In the genomic region with DNA sequence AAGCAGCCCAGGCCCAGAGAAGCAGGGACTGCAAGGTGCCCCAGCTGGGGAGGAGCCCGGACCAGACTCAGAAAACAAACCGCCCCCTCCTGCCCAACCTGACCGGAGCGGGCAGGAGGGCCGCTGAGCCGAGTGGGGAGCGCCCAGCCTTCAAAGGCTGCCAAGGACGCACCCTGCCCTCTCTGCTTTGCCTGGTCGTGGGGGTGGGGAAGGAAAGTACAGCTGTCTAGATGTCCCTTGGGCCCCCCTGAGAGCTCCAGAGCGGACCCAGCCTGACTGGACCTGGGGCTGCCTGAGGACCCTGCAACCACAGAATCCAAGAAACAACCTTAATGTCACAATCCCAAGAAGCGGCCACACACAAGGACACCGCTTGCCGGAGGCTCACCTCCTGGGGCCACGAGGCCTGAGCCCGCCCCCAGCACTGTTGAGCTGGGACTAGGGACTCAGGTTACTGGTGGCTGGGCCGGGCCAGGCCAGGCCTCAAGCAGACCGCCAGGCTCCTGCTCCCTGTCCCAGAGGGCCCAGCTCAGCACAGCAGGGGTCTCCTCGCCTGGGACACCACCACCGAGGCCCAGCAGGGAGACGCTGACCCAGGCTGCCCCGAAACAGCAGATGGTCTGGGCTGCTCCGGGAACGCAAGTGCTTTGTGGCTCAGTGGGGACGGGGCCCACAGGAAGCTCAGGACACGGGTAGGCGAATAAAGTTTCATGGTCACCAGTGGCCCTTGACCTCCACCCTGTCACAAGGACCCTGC, we compare ENCODE assay signal across 8 cellular contexts. TPM values are rescaled to one million over a fixed set of nuclear protein-coding genes. Genes with fewer than 3 reads are reported as not detected.
DNase-seq lines count a peak whose midpoint lies in the region; ATAC-seq and TF ChIP-seq lines count a peak whose summit lies in the region.

No MANE protein-coding gene starts in this region.

- H3K4me1 ChIP-seq in OCI-LY3 (ENCODE audit: low read length): peaks cover 12% of the 10 kb centered on the region

- no peaks in the 10 kb centered on the region for H3K9me3 Mint-ChIP-seq in endothelial cell (ENCODE audit: unreplicated experiment)
- no peaks in the 10 kb centered on the region for H3K9me3 Mint-ChIP-seq in nephron

- H3K27me3 Mint-ChIP-seq in endothelial cell (ENCODE audit: unreplicated experiment): peaks cover 17% of the 10 kb centered on the region
- H3K27me3 Mint-ChIP-seq in nephron (ENCODE audit: low read depth): peaks cover 9% of the 10 kb centered on the region

- no peak overlapping the region for H2AFZ ChIP-seq in OCI-LY3 (ENCODE audit: low read depth, low read length)

- peaks cover 4% of the 10 kb centered on the region for H3K4me1 Mint-ChIP-seq in endothelial cell (ENCODE audit: unreplicated experiment)
- peaks cover 17% of the 10 kb centered on the region for H3K4me1 Mint-ChIP-seq in nephron

- H3K27me3 ChIP-seq in OCI-LY3 (ENCODE audit: low read depth, low read length): no peaks in the 10 kb centered on the region

- peak overlapping the region; percentile 82 for H3K9ac ChIP-seq in OCI-LY3 (ENCODE audit: low read length)

- peaks cover 6% of the 10 kb centered on the region for H3K36me3 Mint-ChIP-seq in endothelial cell (ENCODE audit: low read depth, unreplicated experiment)
- H3K36me3 Mint-ChIP-seq in nephron (ENCODE audit: low read depth): peaks cover 7% of the 10 kb centered on the region

- no peak for TF ChIP-seq CTCF in OCI-LY3 (IDR thresholded peaks at IDR 0.05; ENCODE audit: low read depth, low read length)
- no peak for TF ChIP-seq CTCF in endothelial cell (IDR thresholded peaks at IDR 0.05; ENCODE audit: unreplicated experiment)
- no peak for TF ChIP-seq CTCF in nephron (IDR thresholded peaks at IDR 0.05; ENCODE audit: unreplicated experiment in 3 of 3)

- H3K79me2 ChIP-seq in OCI-LY3 (ENCODE audit: low read length): peaks cover 56% of the 10 kb centered on the region

- no peaks in the 10 kb centered on the region for H3K36me3 ChIP-seq in OCI-LY3 (replicated peaks; ENCODE audit: low read depth, low read length)

- H3K4me3 ChIP-seq in OCI-LY3 (ENCODE audit: low read length): peak overlapping the region; percentile 90

- no peak overlapping the region for H3K27ac ChIP-seq in OCI-LY3 (ENCODE audit: low read length)

- peak overlapping the region; percentile 81 for H3K4me2 ChIP-seq in OCI-LY3 (ENCODE audit: low read length)

- H3K4me3 Mint-ChIP-seq in endothelial cell (ENCODE audit: unreplicated experiment) (peak overlapping the region; percentile 84), nephron (peak overlapping the region; percentile 82 to 85 (median 83))

- ATAC-seq in HG03095 (IDR thresholded peaks at IDR 0.05; ENCODE audit: unreplicated experiment): no peak

- H4K20me1 ChIP-seq in OCI-LY3 (ENCODE audit: insufficient read depth, low read length): peaks cover 34% of the 10 kb centered on the region; the same call in 1 of the 2 replicates

- H3K9me3 ChIP-seq in OCI-LY3 (ENCODE audit: insufficient read depth, low read length): no peaks in the 10 kb centered on the region

- peak; percentile 66 for DNase-seq in EH (ENCODE audit: low read depth)
- no peak for DNase-seq in endothelial cell (ENCODE audit: low spot score)
- no peak for DNase-seq in NCI-H748 treated with DMSO at 0.1 percent for 48 hours (lab: John Stamatoyannopoulos, UW)
- no peak for DNase-seq in NCI-H345 treated with DMSO at 0.1 percent for 48 hours (lab: John Stamatoyannopoulos, UW; ENCODE audit: unreplicated experiment)
- no peak for DNase-seq in activated CD4-positive, alpha-beta T cell treated with anti-CD3 and anti-CD28 coated beads, Interleukin-2, amount 50 U/mL, for 48 hours

- H3K27ac Mint-ChIP-seq in endothelial cell (ENCODE audit: unreplicated experiment) (no peak overlapping the region), nephron (peak overlapping the region; percentile 44 to 76 (median 55))

RNA-seq across cellular contexts. Expression of a gene that starts 1.4 kb away (rescaled TPM):
- total RNA-seq in endothelial cell (ENCODE audit: unreplicated experiment): 26.7 TPM

RNA-seq across cellular contexts. Expression of a gene that starts 10.5 kb away (rescaled TPM):
- total RNA-seq in endothelial cell (ENCODE audit: unreplicated experiment): 0.64 TPM

RNA-seq across cellular contexts. Expression of a gene that starts 16.8 kb away (rescaled TPM):
- total RNA-seq in endothelial cell (ENCODE audit: unreplicated experiment): 1.2 TPM

RNA-seq across cellular contexts. Expression of a gene that starts 23.2 kb away (rescaled TPM):
- 26.0 TPM for total RNA-seq in endothelial cell (ENCODE audit: unreplicated experiment)

RNA-seq across cellular contexts. Expression of a gene that starts 23.4 kb away (rescaled TPM):
- 104 TPM for total RNA-seq in endothelial cell (ENCODE audit: unreplicated experiment)
